Comparison of ENCODE assay signal across 8 cellular contexts in the genomic region with DNA sequence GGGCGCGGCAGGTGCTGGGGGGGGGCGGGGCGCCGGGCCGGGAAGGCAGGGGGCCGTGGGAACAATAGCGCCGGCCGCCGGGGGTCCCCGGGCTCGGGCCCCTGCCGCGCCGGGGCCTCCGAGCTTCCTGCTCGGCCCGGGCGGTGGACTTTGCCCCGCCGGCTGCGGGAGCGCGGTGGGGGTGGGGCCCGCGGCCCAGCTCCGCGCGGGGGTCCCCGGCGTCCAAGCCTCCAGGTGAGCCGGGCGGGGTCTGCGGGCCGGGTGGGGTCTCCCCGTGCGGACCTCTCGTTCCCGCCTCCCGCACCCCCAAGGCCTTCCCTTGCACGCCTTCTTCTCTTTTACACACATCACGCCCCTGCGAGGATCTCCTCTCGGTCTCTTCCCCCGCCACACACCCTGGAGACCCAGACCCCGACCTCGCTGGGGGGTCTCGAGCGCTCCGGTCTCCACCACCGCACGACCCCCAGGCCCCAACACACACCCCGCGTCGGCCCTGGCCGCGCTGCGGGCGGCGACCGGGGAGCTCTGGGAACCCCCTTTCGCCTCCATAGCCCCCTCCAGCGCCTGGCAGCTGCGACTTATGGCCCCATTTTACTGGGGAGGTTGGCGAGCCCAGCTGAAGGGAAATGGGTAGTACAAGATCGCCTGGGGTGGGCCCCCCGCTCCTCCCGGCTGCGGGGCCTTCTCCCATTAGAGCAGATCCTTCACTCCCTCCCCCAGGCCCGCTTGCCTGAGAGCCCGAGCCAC. TPM values are rescaled to one million over a fixed set of nuclear protein-coding genes. Genes with fewer than 3 reads are reported as not detected.
DNase-seq lines count a peak whose midpoint lies in the region; ATAC-seq and TF ChIP-seq lines count a peak whose summit lies in the region.

No MANE protein-coding gene starts in this region.

- H3K36me3 Mint-ChIP-seq in activated naive CD8-positive, alpha-beta T cell treated with anti-CD3 and anti-CD28 coated beads, Interleukin-2, amount 50 U/mL, for 24 hours (ENCODE audit: low read depth): peaks cover 2% of the 10 kb centered on the region

- peak overlapping the region; percentile 59 for H3K4me3 Mint-ChIP-seq in activated naive CD8-positive, alpha-beta T cell treated with anti-CD3 and anti-CD28 coated beads, Interleukin-2, amount 50 U/mL, for 24 hours

- TF ChIP-seq CTCF in 22Rv1 (IDR thresholded peaks at IDR 0.05): no peak
- TF ChIP-seq CTCF in lung (IDR thresholded peaks at IDR 0.05; ENCODE audit: control extremely low read depth, extremely low read depth): no peak

- ATAC-seq in GM19025 (IDR thresholded peaks at IDR 0.05; ENCODE audit: low read depth, unreplicated experiment) (peak; percentile 19), lung (ENCODE audit: insufficient read depth, low FRiP score) (no peak)
- no peak for ATAC-seq in activated naive CD8-positive, alpha-beta T cell treated with anti-CD3 and anti-CD28 coated beads, Interleukin-2, amount 50 U/mL, for 24 hours

- H3K4me1 ChIP-seq in lung (ENCODE audit: control insufficient read depth in 2 of 2, insufficient read depth in 2 of 2, low read length in 2 of 2): peaks cover 0 to 4% of the 10 kb centered on the region in 2 donors

- H3K4me1 Mint-ChIP-seq in activated naive CD8-positive, alpha-beta T cell treated with anti-CD3 and anti-CD28 coated beads, Interleukin-2, amount 50 U/mL, for 24 hours: peaks cover 7% of the 10 kb centered on the region

- peaks cover 38% of the 10 kb centered on the region for H3K27me3 Mint-ChIP-seq in activated naive CD8-positive, alpha-beta T cell treated with anti-CD3 and anti-CD28 coated beads, Interleukin-2, amount 50 U/mL, for 24 hours

- H3K27ac Mint-ChIP-seq in activated naive CD8-positive, alpha-beta T cell treated with anti-CD3 and anti-CD28 coated beads, Interleukin-2, amount 50 U/mL, for 24 hours: no peak overlapping the region

- H3K9me3 ChIP-seq in lung (ENCODE audit: control insufficient read depth in 2 of 2, insufficient read depth in 1 of 2, low read length in 1 of 2): no peaks in the 10 kb centered on the region

- 3 to 4% methylated on average over 31 to 72 of the region's 72 CpGs for WGBS in lung, 2 donors

- no peaks in the 10 kb centered on the region for H3K27me3 ChIP-seq in lung (ENCODE audit: control insufficient read depth, insufficient read depth)

- peaks cover 4% of the 10 kb centered on the region for H3K9me3 Mint-ChIP-seq in activated naive CD8-positive, alpha-beta T cell treated with anti-CD3 and anti-CD28 coated beads, Interleukin-2, amount 50 U/mL, for 24 hours

- H3K27ac ChIP-seq in 22Rv1 (peak overlapping the region; percentile 83), lung (ENCODE audit: low read depth in 1 of 2, low read length in 1 of 2) (peak overlapping the region in 1 of 2 donors; percentile 46)

- no peak for DNase-seq in activated naive CD8-positive, alpha-beta T cell treated with anti-CD3 and anti-CD28 coated beads, Interleukin-2, amount 50 U/mL, for 24 hours
- DNase-seq in lung (ENCODE audit: low spot score) (no peak), SW 1271 (lab: John Stamatoyannopoulos, UW) (no peak), NCI-H1694 treated with DMSO at 0.1 percent for 48 hours (lab: John Stamatoyannopoulos, UW) (no peak), HuH-7.5 (ENCODE audit: low spot score) (no peak)
- DNase-seq in stimulated activated CD4-positive, alpha-beta T cell treated with anti-CD3 and anti-CD28 coated beads, Interleukin-4, amount 100 ng/mL, for 4 hours: no peak

- H3K36me3 ChIP-seq in lung (ENCODE audit: control insufficient read depth in 2 of 2, insufficient read depth in 2 of 2, low read length in 2 of 2): no peaks in the 10 kb centered on the region

- peak overlapping the region; percentile 32 for H3K4me3 ChIP-seq in lung

RNA-seq across cellular contexts. Expression of a gene that starts 0.7 kb away (rescaled TPM):
- 10 to 100 TPM; 18.3 to 30.4 TPM for total RNA-seq in lung
- 10 to 100 TPM in 1 of 2 donors, 1 to 10 TPM in 1; 9.2 to 20.0 TPM for polyA plus RNA-seq in lung

RNA-seq across cellular contexts. Expression of a gene that starts 33.0 kb away (rescaled TPM):
- total RNA-seq in lung: 10 to 100 TPM; 37.2 to 41.4 TPM
- polyA plus RNA-seq in lung: 10 to 100 TPM; 34.1 to 48.3 TPM

RNA-seq across cellular contexts. Expression of a gene that starts 33.2 kb away (rescaled TPM):
- total RNA-seq in lung: 100 to 1,000 TPM in 1 of 2 donors, 10 to 100 TPM in 1; 26.9 to 116 TPM
- polyA plus RNA-seq in lung: 100 to 1,000 TPM in 1 of 2 donors, 10 to 100 TPM in 1; 60.5 to 383 TPM

RNA-seq across cellular contexts. Expression of a gene that starts 37.2 kb away (rescaled TPM):
- total RNA-seq in lung: 1 to 10 TPM in 1 of 2 donors, under 1 TPM in 1; 0.60 to 2.1 TPM
- polyA plus RNA-seq in lung: 1 to 10 TPM; 1.8 to 4.4 TPM

RNA-seq across cellular contexts. Expression of a gene that starts 40.5 kb away (rescaled TPM):
- 100 to 1,000 TPM in 1 of 2 donors, 10 to 100 TPM in 1; 80.3 to 248 TPM for total RNA-seq in lung
- 100 to 1,000 TPM; 142 to 455 TPM for polyA plus RNA-seq in lung
